7 cellular contexts compared by ENCODE assay signal in genomic region chr6:16712250-16712930, GRCh38. TPM values are rescaled to one million over a fixed set of nuclear protein-coding genes. Genes with fewer than 3 reads are reported as not detected.
DNase-seq lines count a peak whose midpoint lies in the region; ATAC-seq and TF ChIP-seq lines count a peak whose summit lies in the region.

No MANE protein-coding gene starts in this region.

- H3K27me3 ChIP-seq in Peyer's patch, result no peaks in the 10 kb centered on the region
- no peaks in the 10 kb centered on the region for H3K27me3 ChIP-seq in endodermal cell (ENCODE audit: control insufficient read depth, insufficient read depth, low read length, poor library complexity, severe bottlenecking)

- TF ChIP-seq CTCF in Peyer's patch (IDR thresholded peaks at IDR 0.05), result no peak
- TF ChIP-seq CTCF in endodermal cell (conservative IDR thresholded peaks at IDR 0.05), result no peak

- H3K4me1 ChIP-seq in Peyer's patch (peaks cover 0 to 11% (median 4%) of the 10 kb centered on the region in 4 donors), endodermal cell (ENCODE audit: control insufficient read depth, insufficient read depth, low read length) (no peaks in the 10 kb centered on the region)

- H3K36me3 ChIP-seq in Peyer's patch (no peaks in the 10 kb centered on the region), endodermal cell (ENCODE audit: control insufficient read depth, insufficient read depth, low read length) (no peaks in the 10 kb centered on the region)

- no peaks in the 10 kb centered on the region for H3K27me3 Mint-ChIP-seq in endodermal cell (ENCODE audit: insufficient read depth)

- intact Hi-C loops in sciatic nerve (cut with DNase I), result no loop called here

- H3K36me3 Mint-ChIP-seq in endodermal cell (ENCODE audit: low read depth), result no peaks in the 10 kb centered on the region

- DNase-seq in Peyer's patch (no peak), endodermal cell (no peak), sciatic nerve (ENCODE audit: low spot score) (no peak), NCI-H345 treated with DMSO at 0.1 percent for 48 hours (lab: John Stamatoyannopoulos, UW; ENCODE audit: unreplicated experiment) (no peak), HCEC 1CT (no peak)

- no peak overlapping the region for H3K9ac ChIP-seq in endodermal cell (ENCODE audit: extremely low read depth, low read length, poor library complexity, severe bottlenecking)

- WGBS in endodermal cell (ENCODE audit: insufficient coverage in 1 of 2, insufficient read length in 1 of 2), 2 experiments, result 78 to 86% methylated on average over 11 to 12 of the region's 12 CpGs

- H3K4me1 Mint-ChIP-seq in endodermal cell, result no peaks in the 10 kb centered on the region

- no peak overlapping the region for H3K4me3 Mint-ChIP-seq in endodermal cell

- H3K27ac Mint-ChIP-seq in endodermal cell, result peak overlapping the region; percentile 46

- H3K9me3 Mint-ChIP-seq in endodermal cell, result no peaks in the 10 kb centered on the region

- H3K4me3 ChIP-seq in Peyer's patch (peak overlapping the region in 1 of 4 donors; percentile 15), endodermal cell (ENCODE audit: low read length) (no peak overlapping the region)

- TF ChIP-seq POLR2A in Peyer's patch (IDR thresholded peaks at IDR 0.05), result no peak

- peak overlapping the region; percentile 50 to 69 (median 65) for H3K27ac ChIP-seq in Peyer's patch
- H3K27ac ChIP-seq in endodermal cell (ENCODE audit: low read depth, low read length), result no peak overlapping the region

- ATAC-seq in GM18520 (IDR thresholded peaks at IDR 0.05; ENCODE audit: unreplicated experiment), result peak; percentile 64
- ATAC-seq in HG02610 (IDR thresholded peaks at IDR 0.05; ENCODE audit: unreplicated experiment), result peak; percentile 84
- peak; percentile 41 for ATAC-seq in sciatic nerve

- H3K9me3 ChIP-seq in Peyer's patch (no peaks in the 10 kb centered on the region), endodermal cell (ENCODE audit: control insufficient read depth, low read length) (no peaks in the 10 kb centered on the region)

RNA-seq across cellular contexts. Expression of gene ATXN1, which starts 48.9 kb away (rescaled TPM):
- total RNA-seq in Peyer's patch (10 to 100 TPM; 34.7 to 48.5 (median 43.1) TPM), endodermal cell (10 to 100 TPM; 10.4 to 15.9 TPM), sciatic nerve (70.0 TPM)
- 4.0 TPM for polyA plus RNA-seq in endodermal cell (2013, experiment 1 of 2)
- polyA plus RNA-seq in endodermal cell (2013, experiment 2 of 2), result 4.2 TPM
